In the genomic region with DNA sequence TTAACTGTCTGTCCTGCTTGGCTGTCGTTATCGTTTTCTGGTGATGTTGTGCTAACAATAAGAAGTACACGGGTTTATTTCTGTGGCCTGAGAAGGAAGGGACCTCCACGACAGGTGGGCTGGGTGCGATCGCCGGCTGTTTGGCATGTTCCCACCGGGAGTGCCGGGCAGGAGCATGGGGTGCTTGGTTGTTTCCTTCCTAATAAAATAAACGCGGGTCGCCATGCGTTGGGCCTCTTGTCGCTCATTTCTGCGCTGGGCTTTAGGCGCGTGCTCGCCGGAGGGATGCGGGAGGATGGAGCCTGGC, we compare ENCODE assay signal across 8 cellular contexts. TPM values are rescaled to one million over a fixed set of nuclear protein-coding genes. Genes with fewer than 3 reads are reported as not detected.
DNase-seq lines count a peak whose midpoint lies in the region; ATAC-seq and TF ChIP-seq lines count a peak whose summit lies in the region.

No MANE protein-coding gene starts in this region.

- DNase-seq in activated T-cell treated with anti-CD3 and anti-CD28 coated beads, Interleukin-2, amount 50 U/mL, for 24 hours = no peak
- DNase-seq in activated T-cell treated with anti-CD3 and anti-CD28 coated beads, Interleukin-2, amount 50 U/mL, for 48 hours = no peak
- DNase-seq in activated T-helper 2 cell treated with anti-CD3 and anti-CD28 coated beads, Interferon-gamma antibody, Interleukin-2, Interleukin-4, amounts not matched to agents 10 μg/mL and 5 μg/mL and 100 μg/mL, durations not matched to agents 14 hours and 24 hours and 36 hours (ENCODE audit: low spot score) = no peak
- DNase-seq in testis (no peak), RKO (ENCODE audit: low spot score) (no peak), SHP77 (lab: John Stamatoyannopoulos, UW) (no peak)

- H3K9me3 ChIP-seq in iPS-18c (ENCODE audit: control insufficient read depth, insufficient read depth, low read length) (peaks cover 13% of the 10 kb centered on the region), testis (no peaks in the 10 kb centered on the region)

- 0 to 1% methylated on average over 3 to 12 of the region's 20 CpGs for WGBS in testis, 2 donors

- H3K4me3 ChIP-seq in iPS-18c (ENCODE audit: insufficient read depth, low read depth, low read length) (peak overlapping the region; percentile 55; the same call in 1 of the 2 replicates), testis (peak overlapping the region in 1 of 2 donors; percentile 24)

- H3K27ac Mint-ChIP-seq in activated T-cell treated with anti-CD3 and anti-CD28 coated beads, Interleukin-2, amount 50 U/mL, for 24 hours = peak overlapping the region; percentile 90
- peak overlapping the region; percentile 78 for H3K27ac Mint-ChIP-seq in activated T-helper 2 cell treated with anti-CD3 and anti-CD28 coated beads, Interferon-gamma antibody, Interleukin-2, Interleukin-4, amounts not matched to agents 10 μg/mL and 5 μg/mL and 100 μg/mL, durations not matched to agents 14 hours and 24 hours and 36 hours

- no peak for TF ChIP-seq CTCF in testis (IDR thresholded peaks at IDR 0.05)

- peak overlapping the region; percentile 59 to 79 for H3K27ac ChIP-seq in testis

- TF ChIP-seq POLR2A in testis (IDR thresholded peaks at IDR 0.05) = no peak

- H3K27me3 ChIP-seq in testis = no peaks in the 10 kb centered on the region

- H3K4me3 Mint-ChIP-seq in activated T-cell treated with anti-CD3 and anti-CD28 coated beads, Interleukin-2, amount 50 U/mL, for 24 hours = peak overlapping the region; percentile 76
- H3K4me3 Mint-ChIP-seq in activated T-helper 2 cell treated with anti-CD3 and anti-CD28 coated beads, Interferon-gamma antibody, Interleukin-2, Interleukin-4, amounts not matched to agents 10 μg/mL and 5 μg/mL and 100 μg/mL, durations not matched to agents 14 hours and 24 hours and 36 hours (ENCODE audit: low read depth) = peak overlapping the region; percentile 72

- no peaks in the 10 kb centered on the region for H3K4me1 ChIP-seq in testis

- peaks cover 11% of the 10 kb centered on the region for H3K27me3 Mint-ChIP-seq in activated T-cell treated with anti-CD3 and anti-CD28 coated beads, Interleukin-2, amount 50 U/mL, for 24 hours
- H3K27me3 Mint-ChIP-seq in activated T-helper 2 cell treated with anti-CD3 and anti-CD28 coated beads, Interferon-gamma antibody, Interleukin-2, Interleukin-4, amounts not matched to agents 10 μg/mL and 5 μg/mL and 100 μg/mL, durations not matched to agents 14 hours and 24 hours and 36 hours (ENCODE audit: low read depth) = no peaks in the 10 kb centered on the region

- no peaks in the 10 kb centered on the region for H3K36me3 ChIP-seq in testis (ENCODE audit: low read depth, missing control alignments)

- no peaks in the 10 kb centered on the region for H3K9me3 Mint-ChIP-seq in activated T-cell treated with anti-CD3 and anti-CD28 coated beads, Interleukin-2, amount 50 U/mL, for 24 hours
- H3K9me3 Mint-ChIP-seq in activated T-helper 2 cell treated with anti-CD3 and anti-CD28 coated beads, Interferon-gamma antibody, Interleukin-2, Interleukin-4, amounts not matched to agents 10 μg/mL and 5 μg/mL and 100 μg/mL, durations not matched to agents 14 hours and 24 hours and 36 hours = no peaks in the 10 kb centered on the region

- H3K4me1 Mint-ChIP-seq in activated T-cell treated with anti-CD3 and anti-CD28 coated beads, Interleukin-2, amount 50 U/mL, for 24 hours (ENCODE audit: low read depth) = peaks cover 23% of the 10 kb centered on the region
- peaks cover 10% of the 10 kb centered on the region for H3K4me1 Mint-ChIP-seq in activated T-helper 2 cell treated with anti-CD3 and anti-CD28 coated beads, Interferon-gamma antibody, Interleukin-2, Interleukin-4, amounts not matched to agents 10 μg/mL and 5 μg/mL and 100 μg/mL, durations not matched to agents 14 hours and 24 hours and 36 hours (ENCODE audit: low read depth)

- intact Hi-C loops in activated T-helper 2 cell treated with anti-CD3 and anti-CD28 coated beads, Interferon-gamma antibody, Interleukin-2, Interleukin-4, amounts not matched to agents 10 μg/mL and 5 μg/mL and 100 μg/mL, durations not matched to agents 14 hours and 24 hours and 36 hours (cut with micrococcal nuclease) = loop anchor here (5.0 kb wide), 1 partner anchor 39 kb away; the partner anchor contains the start of gene RPL10
- intact Hi-C loops in testis (cut with DNase I; ENCODE audit: low total_unique reads) = no loop called here

- ATAC-seq in HG03045 (IDR thresholded peaks at IDR 0.05; ENCODE audit: unreplicated experiment) = no peak

- peaks cover 78% of the 10 kb centered on the region for H3K36me3 Mint-ChIP-seq in activated T-cell treated with anti-CD3 and anti-CD28 coated beads, Interleukin-2, amount 50 U/mL, for 24 hours (ENCODE audit: low read depth)
- peaks cover 35% of the 10 kb centered on the region for H3K36me3 Mint-ChIP-seq in activated T-helper 2 cell treated with anti-CD3 and anti-CD28 coated beads, Interferon-gamma antibody, Interleukin-2, Interleukin-4, amounts not matched to agents 10 μg/mL and 5 μg/mL and 100 μg/mL, durations not matched to agents 14 hours and 24 hours and 36 hours (ENCODE audit: low read depth)

RNA-seq across cellular contexts. Expression of gene GDI1, which starts 0.7 kb away (rescaled TPM):
- 115 and 117 TPM in 2 replicates for total RNA-seq in activated T-helper 2 cell treated with anti-CD3 and anti-CD28 coated beads, Interferon-gamma antibody, Interleukin-2, Interleukin-4, amounts not matched to agents 10 μg/mL and 5 μg/mL and 100 μg/mL, durations not matched to agents 14 hours and 24 hours and 36 hours
- 100 to 1,000 TPM; 158 to 162 TPM for total RNA-seq in testis
- polyA plus RNA-seq in testis (ENCODE audit: insufficient read depth, low read depth, low replicate concordance) = 118 TPM

RNA-seq across cellular contexts. Expression of gene FAM50A, which starts 7.7 kb away (rescaled TPM):
- total RNA-seq in activated T-helper 2 cell treated with anti-CD3 and anti-CD28 coated beads, Interferon-gamma antibody, Interleukin-2, Interleukin-4, amounts not matched to agents 10 μg/mL and 5 μg/mL and 100 μg/mL, durations not matched to agents 14 hours and 24 hours and 36 hours = 79.6 and 84.1 TPM in 2 replicates
- 10 to 100 TPM; 38.4 to 38.5 TPM for total RNA-seq in testis
- 29.6 TPM for polyA plus RNA-seq in testis (ENCODE audit: insufficient read depth, low read depth, low replicate concordance)

RNA-seq across cellular contexts. Expression of gene ATP6AP1, which starts 7.8 kb away (rescaled TPM):
- total RNA-seq in activated T-helper 2 cell treated with anti-CD3 and anti-CD28 coated beads, Interferon-gamma antibody, Interleukin-2, Interleukin-4, amounts not matched to agents 10 μg/mL and 5 μg/mL and 100 μg/mL, durations not matched to agents 14 hours and 24 hours and 36 hours = 47.4 and 48.9 TPM in 2 replicates
- 100 to 1,000 TPM in 1 of 2 donors, 10 to 100 TPM in 1; 95.1 to 158 TPM for total RNA-seq in testis
- 119 TPM for polyA plus RNA-seq in testis (ENCODE audit: insufficient read depth, low read depth, low replicate concordance)

RNA-seq across cellular contexts. Expression of gene PLXNA3, which starts 21.8 kb away (rescaled TPM):
- total RNA-seq in activated T-helper 2 cell treated with anti-CD3 and anti-CD28 coated beads, Interferon-gamma antibody, Interleukin-2, Interleukin-4, amounts not matched to agents 10 μg/mL and 5 μg/mL and 100 μg/mL, durations not matched to agents 14 hours and 24 hours and 36 hours = 62.1 and 62.5 TPM in 2 replicates
- 10 to 100 TPM; 37.3 to 63.5 TPM for total RNA-seq in testis
- polyA plus RNA-seq in testis (ENCODE audit: insufficient read depth, low read depth, low replicate concordance) = 24.7 TPM

RNA-seq across cellular contexts. Expression of gene TAFAZZIN, which starts 24.9 kb away (rescaled TPM):
- total RNA-seq in activated T-helper 2 cell treated with anti-CD3 and anti-CD28 coated beads, Interferon-gamma antibody, Interleukin-2, Interleukin-4, amounts not matched to agents 10 μg/mL and 5 μg/mL and 100 μg/mL, durations not matched to agents 14 hours and 24 hours and 36 hours = 77.3 TPM in 2 replicates
- total RNA-seq in testis = 10 to 100 TPM; 32.1 to 48.7 TPM
- polyA plus RNA-seq in testis (ENCODE audit: insufficient read depth, low read depth, low replicate concordance) = 11.8 TPM
